ENCODE assay signal across 8 cellular contexts in the genomic region with DNA sequence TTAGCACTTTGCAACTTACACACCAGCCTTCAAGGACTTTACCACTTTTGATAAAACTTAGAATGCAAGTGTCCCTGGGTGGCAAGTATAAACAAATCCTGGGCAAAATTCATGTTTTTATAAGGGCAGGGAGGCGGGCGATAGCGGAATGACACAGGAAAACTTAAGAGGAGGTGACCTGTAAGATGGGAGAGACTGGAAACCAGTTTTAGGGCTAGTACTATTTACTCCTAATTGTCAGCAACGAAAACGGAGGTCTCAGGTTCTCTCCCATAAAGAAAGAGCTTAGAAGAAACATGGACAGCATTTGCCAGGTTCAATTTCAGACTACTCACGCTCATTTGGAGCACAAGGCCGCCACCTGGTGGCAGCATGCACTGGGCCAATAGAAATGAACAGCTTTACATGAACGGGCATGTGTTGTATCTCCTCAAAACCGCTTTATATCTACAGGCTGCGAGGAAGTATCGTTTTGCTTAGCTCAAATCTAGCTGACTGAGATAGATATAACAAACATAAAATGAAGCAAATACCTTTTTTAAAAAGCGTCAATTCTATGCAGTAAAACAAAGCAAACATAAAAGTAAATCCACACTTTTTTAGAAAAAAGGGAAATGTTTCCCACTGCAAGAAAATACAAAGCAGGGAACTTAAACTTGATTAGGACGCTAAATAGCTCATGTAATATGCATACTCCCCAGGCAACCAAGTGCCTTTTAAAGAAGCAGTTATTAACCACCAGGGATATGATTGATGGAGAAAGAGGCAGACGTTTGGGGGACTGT.
DNase-seq lines count a peak whose midpoint lies in the region; ATAC-seq, FAIRE-seq and TF ChIP-seq lines count a peak whose summit lies in the region.

No MANE protein-coding gene starts in this region.

- peak; percentile 58 for FAIRE-seq in islet of Langerhans (lab: Jason Lieb, UNC)

- in situ Hi-C loops in T47D (cut with HindIII; ENCODE audit: low pct_unique_long_range_greater_than_20kb, low sequenced_read_pairs) = no loop called here

- DNase-seq in AG04449 (ENCODE audit: low read depth, low spot score) (peak; percentile 49), NCI-H2227 (lab: John Stamatoyannopoulos, UW; ENCODE audit: unreplicated experiment) (peak; percentile 91), WERI-Rb-1 (peak; percentile 87), T47D (ENCODE audit: low read depth in 1 of 2, low spot score in 1 of 2) (peak; percentile 38 to 80)
- peak; percentile 54 to 75 for DNase-seq in stimulated activated CD4-positive, alpha-beta T cell treated with anti-CD3 and anti-CD28 coated beads, Interleukin-1b, Interleukin-23, amount 100 ng/mL, for 1 hour (ENCODE audit: low read depth in 2 of 2)

- CTCF ChIA-PET in AG04449 (lab: Yijun Ruan, JAX) = interaction anchor here (0.6 to 2.9 kb wide), 35 partner anchors 8 to 1133 kb away, joined by 3 to 77 read pairs (median 3); partner anchors contain the start of gene CREB3L2

- no peak overlapping the region for H3K4me3 ChIP-seq in AG04449 (ENCODE audit: low read depth, low read length)
- no peak overlapping the region for H3K4me3 ChIP-seq in WERI-Rb-1 (ENCODE audit: low read depth, low read length)

- H3K27ac ChIP-seq in WERI-Rb-1 = no peak overlapping the region

- no peaks in the 10 kb centered on the region for H3K9me3 ChIP-seq in WERI-Rb-1 (ENCODE audit: severe bottlenecking)

- no peaks in the 10 kb centered on the region for H3K27me3 ChIP-seq in WERI-Rb-1 (ENCODE audit: insufficient read depth, low read depth, severe bottlenecking)

- peak; percentile 92 for ATAC-seq in GM18867 (IDR thresholded peaks at IDR 0.05; ENCODE audit: unreplicated experiment)
- peak; percentile 88 for ATAC-seq in HG03159 (IDR thresholded peaks at IDR 0.05; ENCODE audit: unreplicated experiment)

- peak; percentile 91 for TF ChIP-seq CTCF in AG04449 (IDR thresholded peaks at IDR 0.05; ENCODE audit: insufficient read depth, low read length, missing control alignments)
- peak; percentile 87 for TF ChIP-seq CTCF in WERI-Rb-1 (IDR thresholded peaks at IDR 0.05; ENCODE audit: low read depth, low read length)

- no peaks in the 10 kb centered on the region for H3K36me3 ChIP-seq in WERI-Rb-1

- POLR2A ChIA-PET in AG04449 (lab: Yijun Ruan, JAX) = no interaction called here
